In the genomic region with DNA sequence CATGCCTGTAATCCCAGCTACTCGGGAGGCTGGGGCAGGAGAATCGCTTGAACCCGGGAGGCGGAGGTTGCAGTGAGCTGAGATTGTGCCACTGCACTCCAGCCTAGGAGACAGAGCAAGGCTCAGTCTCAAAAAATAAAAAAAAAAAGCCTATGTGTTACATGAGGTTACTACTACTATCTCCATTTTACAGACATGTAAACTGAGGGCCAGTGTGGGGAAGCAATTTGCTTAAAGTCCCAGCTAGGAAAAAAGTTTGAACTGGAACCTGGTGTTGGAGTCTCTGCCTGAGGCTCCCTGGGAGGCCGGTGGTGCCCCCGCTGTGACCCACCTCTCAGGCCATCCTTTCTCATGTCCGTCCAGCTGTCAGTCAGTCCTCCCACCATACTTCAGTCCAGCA, we compare ENCODE assay signal across 1 cellular context.
A peak's percentile ranks its signal among the peaks of the same experiment; 100 is the strongest.
TF ChIP-seq lines count a peak whose summit lies in the region.

No MANE protein-coding gene starts in this region.

TF ChIP-seq in HepG2, 621 proteins besides CTCF, POLR2A, EP300 and RAD21:
- TF ChIP-seq ZNF629 (CRISPR knock-in tag; conservative IDR thresholded peaks at IDR 0.05): peak; percentile 55; the same call in 1 of the 2 replicates
- TF ChIP-seq TCF12 (IDR thresholded peaks at IDR 0.05): no peak
- TF ChIP-seq TCF12 (CRISPR knock-in tag; IDR thresholded peaks at IDR 0.05): no peak
- TF ChIP-seq ZNF770 (CRISPR knock-in tag; IDR thresholded peaks at IDR 0.05): no peak
- no peak for TF ChIP-seq SNAI1 (CRISPR knock-in tag; IDR thresholded peaks at IDR 0.05; ENCODE audit: borderline replicate concordance)
